ENCODE assay signal across 24 cellular contexts in the genomic region with DNA sequence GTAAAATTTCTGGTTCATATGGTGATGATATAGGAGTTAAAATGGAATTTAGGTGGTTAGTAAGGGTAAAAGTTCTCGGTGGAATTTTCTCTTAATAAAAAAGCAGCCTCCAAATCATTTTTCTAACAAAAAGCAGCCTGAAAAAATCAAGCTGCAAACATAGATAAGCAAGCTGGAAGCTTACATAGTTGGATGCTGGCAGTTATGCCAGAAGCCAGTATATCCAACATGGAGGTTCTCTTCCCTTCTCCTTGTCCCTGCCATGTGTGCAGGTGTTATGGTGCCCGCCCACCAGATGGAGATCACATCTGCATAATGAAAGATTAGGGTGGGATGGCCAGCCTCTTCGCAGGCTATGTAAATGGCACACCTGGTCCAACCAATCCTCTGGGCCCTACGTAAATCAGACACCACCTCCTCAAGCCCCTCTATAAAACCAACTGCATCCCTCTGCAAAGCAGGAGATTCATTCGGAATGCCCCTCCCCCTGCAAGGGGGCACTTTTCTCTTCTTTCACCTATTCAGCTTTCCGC. TPM values are rescaled to one million over a fixed set of nuclear protein-coding genes. Genes with fewer than 3 reads are reported as not detected.
"Had no signal": no experiment of that assay in that cellular context is flagged by ENCODE, and none has a peak within 500 bp of the region (broad histone marks: within the 10 kb centered on the region; RNA-seq: fewer than 3 reads in every experiment).

No MANE protein-coding gene starts in this region.

- H3K4me3 ChIP-seq: gastroesophageal sphincter, left ventricle myocardium inferior, lower lobe of right lung, neural progenitor cell, pancreas, stomach, thoracic aorta, transverse colon had no signal

- H3K9me3 ChIP-seq: gastroesophageal sphincter, lower lobe of right lung, pancreas, stomach, thoracic aorta, transverse colon had no signal

- ATAC-seq: gastroesophageal sphincter; left cardiac atrium; lower lobe of right lung; natural killer cell treated with Interleukin-12 subunit alpha and Interleukin-12 subunit beta and Interleukin-15 and Interleukin-18, amount 100 ng/mL, for 72 hours; pancreas; right cardiac atrium had no signal

- H3K36me3 ChIP-seq: gastroesophageal sphincter, left ventricle myocardium inferior, lower lobe of right lung, neural progenitor cell, pancreas, stomach, thoracic aorta, transverse colon had no signal

- H3K27ac ChIP-seq: gastroesophageal sphincter, left ventricle myocardium inferior, lower lobe of right lung, neural progenitor cell, pancreas, stomach, thoracic aorta, transverse colon had no signal

- DNase-seq: effector memory CD4-positive, alpha-beta T cell; glutamatergic neuron; kidney; left cardiac atrium; left ventricle myocardium inferior; lower lobe of right lung; midbrain; nucleus accumbens; pancreas; right cardiac atrium; small intestine; stimulated activated CD4-positive, alpha-beta T cell treated with anti-CD3 and anti-CD28 coated beads, Interleukin-12 subunit alpha, Interleukin-12 subunit beta, amount 100 ng/mL, for 4 hours; stimulated activated naive CD4-positive, alpha-beta T cell; stomach; substantia nigra; transverse colon had no signal

- H3K4me1 ChIP-seq: gastroesophageal sphincter, left ventricle myocardium inferior, lower lobe of right lung, neural progenitor cell, pancreas, stomach, transverse colon had no signal

- H3K27me3 ChIP-seq: gastroesophageal sphincter, neural progenitor cell, pancreas, stomach had no signal

RNA-seq across cellular contexts. Expression of a gene that starts 22.4 kb away (rescaled TPM):
- total RNA-seq: esophagus mucosa; fibroblast of lung; gastroesophageal sphincter; kidney; left cardiac atrium; left ventricle myocardium inferior; lower lobe of right lung; natural killer cell treated with Interleukin-12 subunit alpha and Interleukin-12 subunit beta and Interleukin-15 and Interleukin-18, amount 100 ng/mL, for 72 hours; pancreas; progenitor cell of endocrine pancreas; right cardiac atrium; stomach; thoracic aorta; transverse colon; ureter had no signal

RNA-seq across cellular contexts. Expression of a gene that starts 53.9 kb away (rescaled TPM):
- total RNA-seq: fibroblast of lung had no signal
